Comparison of ENCODE assay signal across 17 cellular contexts in genomic region chr19:7860902-7861618, GRCh38. TPM values are rescaled to one million over a fixed set of nuclear protein-coding genes. Genes with fewer than 3 reads are reported as not detected.
DNase-seq lines count a peak whose midpoint lies in the region; ATAC-seq, FAIRE-seq and TF ChIP-seq lines count a peak whose summit lies in the region.
"Had no signal": no experiment of that assay in that cellular context is flagged by ENCODE, and none has a peak within 500 bp of the region (broad histone marks: within the 10 kb centered on the region; RNA-seq: fewer than 3 reads in every experiment).

No MANE protein-coding gene starts in this region.

- H3K27ac ChIP-seq in osteoblast (ENCODE audit: low read depth, low read length): no peak overlapping the region
- H3K27ac ChIP-seq: brain microvascular endothelial cell, prostate gland had no signal

- H3K36me3 ChIP-seq in NT2/D1 (ENCODE audit: insufficient read depth, insufficient read length, low read length) (no peaks in the 10 kb centered on the region), osteoblast (ENCODE audit: insufficient read depth, low read length) (no peaks in the 10 kb centered on the region)
- H3K36me3 ChIP-seq: brain microvascular endothelial cell, prostate gland had no signal

- DNase-seq in G401 (ENCODE audit: low spot score) (peak; percentile 96), NT2/D1 (ENCODE audit: low read depth, low spot score) (no peak), frontal cortex (ENCODE audit: low spot score in 2 of 2) (peak; percentile 77 to 79), osteoblast (ENCODE audit: insufficient read length, low spot score, missing footprints) (peak; percentile 85), NCI-H2171 (lab: John Stamatoyannopoulos, UW) (no peak)
- DNase-seq: activated CD4-positive, CD25-positive, alpha-beta regulatory T cell; activated naive CD4-positive, alpha-beta T cell; brain microvascular endothelial cell; effector memory CD4-positive, alpha-beta T cell; NCI-H187; NCI-H69; SW 1271 had no signal

- no peak for TF ChIP-seq CTCF in osteoblast (IDR thresholded peaks at IDR 0.05; ENCODE audit: extremely low read depth, low read depth, low read length)

- H2AFZ ChIP-seq in osteoblast (ENCODE audit: low read length): no peak overlapping the region

- no peak for FAIRE-seq in frontal cortex (lab: Jason Lieb, UNC)
- FAIRE-seq: G401.6 had no signal

- H3K4me3 ChIP-seq in NT2/D1 (ENCODE audit: insufficient read length, low read depth): no peak overlapping the region
- no peak overlapping the region for H3K4me3 ChIP-seq in osteoblast (ENCODE audit: insufficient read depth, low read length)

- H4K20me1 ChIP-seq in osteoblast (ENCODE audit: insufficient read depth, low read length): no peaks in the 10 kb centered on the region

- ATAC-seq in esophagus mucosa (no peak), GM19324 (IDR thresholded peaks at IDR 0.05; ENCODE audit: low FRiP score, unreplicated experiment) (no peak)
- ATAC-seq: Panc1 had no signal

- H3K27me3 ChIP-seq in NT2/D1 (ENCODE audit: insufficient read depth, insufficient read length) (peaks cover 35% of the 10 kb centered on the region), osteoblast (ENCODE audit: insufficient read depth, low read length) (no peaks in the 10 kb centered on the region)
- H3K27me3 ChIP-seq: brain microvascular endothelial cell had no signal

- H3K4me1 ChIP-seq in NT2/D1 (ENCODE audit: insufficient read depth, insufficient read length): peaks cover 64% of the 10 kb centered on the region
- H3K4me1 ChIP-seq in osteoblast (ENCODE audit: insufficient read depth, low read length): no peaks in the 10 kb centered on the region
- H3K4me1 ChIP-seq: prostate gland had no signal

- peak overlapping the region; percentile 80 for H3K9ac ChIP-seq in NT2/D1 (ENCODE audit: insufficient read length, low read depth)

- no peaks in the 10 kb centered on the region for H3K79me2 ChIP-seq in osteoblast (ENCODE audit: insufficient read depth, low read length)

- H3K9me3 ChIP-seq in NT2/D1 (ENCODE audit: insufficient read depth, low read length): no peaks in the 10 kb centered on the region
- H3K9me3 ChIP-seq in osteoblast (ENCODE audit: low read depth, low read length): no peaks in the 10 kb centered on the region
- H3K9me3 ChIP-seq: prostate gland had no signal

- in situ Hi-C loops in G401 (cut with HindIII; ENCODE audit: low sequenced_read_pairs): no loop called here

- H3K4me2 ChIP-seq in osteoblast (ENCODE audit: insufficient read depth, low read length): no peak overlapping the region

RNA-seq across cellular contexts. Expression of gene PRR36, which starts 13.1 kb away (rescaled TPM):
- 0.03 and 0.49 TPM in 2 replicates for total RNA-seq in G401 (2014; rRNA removed; shearing (Covaris generic))
- total RNA-seq in frontal cortex (2.9 TPM), osteoblast (under 0.01 TPM in 1 of 2 replicates, not detected in the other), esophagus mucosa (0.04 TPM)

RNA-seq across cellular contexts. Expression of gene LRRC8E, which starts 27.2 kb away (rescaled TPM):
- total RNA-seq in G401 (2014; rRNA removed; shearing (Covaris generic)): 0.49 TPM in 1 of 2 replicates, not detected in the other
- not detected for total RNA-seq in frontal cortex
- 10.5 and 17.4 TPM in 2 replicates for total RNA-seq in osteoblast
- total RNA-seq in esophagus mucosa: 11.6 TPM

RNA-seq across cellular contexts. Expression of gene EVI5L, which starts 31.0 kb away (rescaled TPM):
- total RNA-seq in G401 (2014; rRNA removed; shearing (Covaris generic)): 19.0 and 24.5 TPM in 2 replicates
- total RNA-seq in frontal cortex (47.7 TPM), osteoblast (24.8 and 26.1 TPM in 2 replicates), esophagus mucosa (9.6 TPM)

RNA-seq across cellular contexts. Expression of gene MAP2K7, which starts 42.6 kb away (rescaled TPM):
- total RNA-seq in G401 (2014; rRNA removed; shearing (Covaris generic)): 14.2 and 16.2 TPM in 2 replicates
- total RNA-seq in frontal cortex: 5.7 TPM
- total RNA-seq in osteoblast: 12.4 and 14.8 TPM in 2 replicates
- total RNA-seq in esophagus mucosa: 15.4 TPM

RNA-seq across cellular contexts. Expression of gene TGFBR3L, which starts 53.6 kb away (rescaled TPM):
- total RNA-seq in G401 (2014; rRNA removed; shearing (Covaris generic)): not detected in 2 replicates
- total RNA-seq in frontal cortex: not detected
- under 0.01 TPM in 1 of 2 replicates, not detected in the other for total RNA-seq in osteoblast
- 0.72 TPM for total RNA-seq in esophagus mucosa

Comparison
In these comparisons a context has a peak if more than half of its experiments do, and no peak if none do; other contexts are left out.
1. DNase-seq: peak in G401 (single experiment), frontal cortex (2 of 2) and osteoblast (single experiment); none in NT2/D1 (single experiment) and NCI-H2171 (single experiment).